19 cellular contexts compared by ENCODE assay signal in the genomic region with DNA sequence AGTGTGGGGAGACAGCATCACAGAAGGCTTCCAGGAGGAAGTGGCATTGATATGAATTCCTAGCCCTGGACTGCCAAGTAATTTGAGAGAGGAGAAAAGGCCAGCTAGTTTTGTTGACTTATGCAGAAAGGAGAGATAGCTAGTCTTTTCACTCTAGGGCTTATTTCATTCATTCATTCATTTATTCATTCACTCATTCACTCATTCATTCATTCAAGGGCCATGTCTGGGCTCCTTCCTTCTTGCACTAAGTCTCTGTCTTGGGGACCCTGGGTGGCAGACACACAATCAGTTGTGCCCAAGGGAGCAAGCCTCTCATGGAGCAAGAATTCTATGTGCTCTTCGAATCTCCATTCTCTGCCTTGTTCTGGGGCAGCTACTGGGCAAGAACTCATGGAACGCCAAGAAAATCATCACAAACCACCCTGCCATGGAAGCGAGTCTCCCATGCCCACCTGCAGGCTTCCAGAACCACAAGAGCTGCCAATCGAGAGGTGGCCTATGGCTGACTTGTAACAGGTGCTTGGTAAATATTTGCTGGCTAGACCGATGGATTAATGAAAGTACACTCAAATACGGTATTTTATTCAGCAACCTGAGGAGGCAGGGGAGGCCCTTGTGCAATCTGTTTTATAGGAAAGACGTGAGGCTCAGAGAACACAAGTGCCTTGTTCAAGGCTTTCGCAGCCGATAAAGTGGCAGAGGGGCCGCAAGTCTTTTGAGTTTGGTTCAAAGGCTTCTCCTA.
"Had no signal": no experiment of that assay in that cellular context is flagged by ENCODE, and none has a peak within 500 bp of the region (broad histone marks: within the 10 kb centered on the region; RNA-seq: fewer than 3 reads in every experiment).

No MANE protein-coding gene starts in this region.

- H3K9me3 ChIP-seq: gastroesophageal sphincter, upper lobe of right lung had no signal

- H3K4me3 ChIP-seq: gastroesophageal sphincter, upper lobe of right lung had no signal

- H3K27me3 Mint-ChIP-seq: memory B cell had no signal

- H3K9me3 Mint-ChIP-seq: activated T-cell treated with anti-CD3 and anti-CD28 coated beads, Interleukin-2, amount 50 U/mL, for 4 hours; activated T-helper 2 cell treated with anti-CD3 and anti-CD28 coated beads, Interferon-gamma antibody, Interleukin-2, Interleukin-4, amounts not matched to agents 10 μg/mL and 5 μg/mL and 100 μg/mL, durations not matched to agents 14 hours and 24 hours and 36 hours; memory B cell had no signal

- H3K36me3 ChIP-seq: gastroesophageal sphincter, upper lobe of right lung, WERI-Rb-1 had no signal

- ATAC-seq: activated T-cell treated with anti-CD3 and anti-CD28 coated beads, Interleukin-2, amount 50 U/mL, for 4 hours; gastroesophageal sphincter; upper lobe of right lung had no signal

- FAIRE-seq: islet of Langerhans, TTC549 had no signal

- DNase-seq: activated CD4-positive, alpha-beta T cell treated with anti-CD3 and anti-CD28 coated beads for 1 hour; activated CD8-positive, alpha-beta memory T cell treated with anti-CD3 and anti-CD28 coated beads, Interleukin-2, amount 50 U/mL, for 48 hours; activated naive CD4-positive, alpha-beta T cell treated with Interleukin-2 at 50 U/mL for 16 hours; activated T-cell treated with anti-CD3 and anti-CD28 coated beads, Interleukin-2, amount 50 U/mL, for 4 hours; amygdala; hypothalamus; retina; stimulated activated CD4-positive, alpha-beta T cell treated with anti-CD3 and anti-CD28 coated beads, Interleukin-2, amount 100 ng/mL, for 48 hours; stimulated activated CD8-positive, alpha-beta memory T cell treated with anti-CD3 and anti-CD28 coated beads, Interleukin-4, amount 100 ng/mL, for 48 hours; stimulated activated naive CD4-positive, alpha-beta T cell treated with Interleukin-2 at 50 U/mL for 16 hours; T-helper 1 cell; upper lobe of right lung; WERI-Rb-1 had no signal

- H3K4me3 Mint-ChIP-seq: activated T-cell treated with anti-CD3 and anti-CD28 coated beads, Interleukin-2, amount 50 U/mL, for 4 hours; memory B cell had no signal

- H3K27ac ChIP-seq: epithelial cell of prostate, gastroesophageal sphincter, upper lobe of right lung, WERI-Rb-1 had no signal

- H3K27me3 ChIP-seq: gastroesophageal sphincter, upper lobe of right lung had no signal

- H3K27ac Mint-ChIP-seq: activated T-helper 2 cell treated with anti-CD3 and anti-CD28 coated beads, Interferon-gamma antibody, Interleukin-2, Interleukin-4, amounts not matched to agents 10 μg/mL and 5 μg/mL and 100 μg/mL, durations not matched to agents 14 hours and 24 hours and 36 hours; memory B cell had no signal

- H3K4me1 ChIP-seq: gastroesophageal sphincter, upper lobe of right lung had no signal
